ENCODE assay signal across 1 cellular context in the genomic region with DNA sequence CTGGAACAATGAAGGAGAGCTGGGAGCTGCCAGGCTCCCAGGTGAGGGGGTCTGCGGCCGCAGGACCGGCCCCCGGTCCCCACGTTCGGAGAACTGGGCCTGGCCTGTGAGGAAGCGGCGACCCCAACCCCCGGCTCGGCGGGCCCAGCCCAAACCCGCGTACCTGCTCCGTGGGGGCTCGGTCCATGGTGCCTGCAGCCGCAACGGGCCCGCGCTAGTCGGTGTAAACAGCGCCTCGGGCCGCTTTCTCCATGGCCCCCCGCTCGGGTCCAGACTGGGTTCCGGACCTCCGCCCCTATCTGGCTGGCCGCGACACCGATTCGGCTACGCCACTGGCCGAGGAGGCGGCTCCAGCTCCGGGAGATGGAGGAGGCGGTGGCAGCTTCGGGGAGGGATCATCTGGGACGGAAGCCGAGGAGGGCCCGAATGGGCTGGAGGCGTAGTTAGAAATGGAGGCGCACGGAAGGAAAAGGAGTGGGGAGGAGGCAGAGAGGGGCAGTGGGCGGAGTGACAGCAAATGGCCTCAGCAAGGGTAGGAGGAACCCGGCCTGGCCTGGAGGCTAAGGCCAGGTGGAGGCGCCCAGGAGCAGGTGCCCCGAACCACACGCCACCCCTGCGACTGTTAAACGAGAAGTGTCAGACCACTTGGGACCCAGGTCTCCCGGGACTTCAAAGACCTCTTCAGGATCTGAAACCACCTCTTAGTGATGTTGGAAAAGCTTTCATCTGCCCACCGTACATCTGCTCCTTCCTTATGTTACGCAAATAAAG.
TF ChIP-seq lines count a peak whose summit lies in the region.

A gene with protein sequence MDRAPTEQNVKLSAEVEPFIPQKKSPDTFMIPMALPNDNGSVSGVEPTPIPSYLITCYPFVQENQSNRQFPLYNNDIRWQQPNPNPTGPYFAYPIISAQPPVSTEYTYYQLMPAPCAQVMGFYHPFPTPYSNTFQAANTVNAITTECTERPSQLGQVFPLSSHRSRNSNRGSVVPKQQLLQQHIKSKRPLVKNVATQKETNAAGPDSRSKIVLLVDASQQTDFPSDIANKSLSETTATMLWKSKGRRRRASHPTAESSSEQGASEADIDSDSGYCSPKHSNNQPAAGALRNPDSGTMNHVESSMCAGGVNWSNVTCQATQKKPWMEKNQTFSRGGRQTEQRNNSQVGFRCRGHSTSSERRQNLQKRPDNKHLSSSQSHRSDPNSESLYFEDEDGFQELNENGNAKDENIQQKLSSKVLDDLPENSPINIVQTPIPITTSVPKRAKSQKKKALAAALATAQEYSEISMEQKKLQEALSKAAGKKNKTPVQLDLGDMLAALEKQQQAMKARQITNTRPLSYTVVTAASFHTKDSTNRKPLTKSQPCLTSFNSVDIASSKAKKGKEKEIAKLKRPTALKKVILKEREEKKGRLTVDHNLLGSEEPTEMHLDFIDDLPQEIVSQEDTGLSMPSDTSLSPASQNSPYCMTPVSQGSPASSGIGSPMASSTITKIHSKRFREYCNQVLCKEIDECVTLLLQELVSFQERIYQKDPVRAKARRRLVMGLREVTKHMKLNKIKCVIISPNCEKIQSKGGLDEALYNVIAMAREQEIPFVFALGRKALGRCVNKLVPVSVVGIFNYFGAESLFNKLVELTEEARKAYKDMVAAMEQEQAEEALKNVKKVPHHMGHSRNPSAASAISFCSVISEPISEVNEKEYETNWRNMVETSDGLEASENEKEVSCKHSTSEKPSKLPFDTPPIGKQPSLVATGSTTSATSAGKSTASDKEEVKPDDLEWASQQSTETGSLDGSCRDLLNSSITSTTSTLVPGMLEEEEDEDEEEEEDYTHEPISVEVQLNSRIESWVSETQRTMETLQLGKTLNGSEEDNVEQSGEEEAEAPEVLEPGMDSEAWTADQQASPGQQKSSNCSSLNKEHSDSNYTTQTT (minus strand): TSS at position 334 of the 771 bp plus-strand sequence. CDS start 147 bp downstream, at position 187.

TF ChIP-seq in HepG2, 621 proteins besides CTCF, POLR2A, EP300 and RAD21 (continued from another document and continues in another):
- TF ChIP-seq, protein P1, sequence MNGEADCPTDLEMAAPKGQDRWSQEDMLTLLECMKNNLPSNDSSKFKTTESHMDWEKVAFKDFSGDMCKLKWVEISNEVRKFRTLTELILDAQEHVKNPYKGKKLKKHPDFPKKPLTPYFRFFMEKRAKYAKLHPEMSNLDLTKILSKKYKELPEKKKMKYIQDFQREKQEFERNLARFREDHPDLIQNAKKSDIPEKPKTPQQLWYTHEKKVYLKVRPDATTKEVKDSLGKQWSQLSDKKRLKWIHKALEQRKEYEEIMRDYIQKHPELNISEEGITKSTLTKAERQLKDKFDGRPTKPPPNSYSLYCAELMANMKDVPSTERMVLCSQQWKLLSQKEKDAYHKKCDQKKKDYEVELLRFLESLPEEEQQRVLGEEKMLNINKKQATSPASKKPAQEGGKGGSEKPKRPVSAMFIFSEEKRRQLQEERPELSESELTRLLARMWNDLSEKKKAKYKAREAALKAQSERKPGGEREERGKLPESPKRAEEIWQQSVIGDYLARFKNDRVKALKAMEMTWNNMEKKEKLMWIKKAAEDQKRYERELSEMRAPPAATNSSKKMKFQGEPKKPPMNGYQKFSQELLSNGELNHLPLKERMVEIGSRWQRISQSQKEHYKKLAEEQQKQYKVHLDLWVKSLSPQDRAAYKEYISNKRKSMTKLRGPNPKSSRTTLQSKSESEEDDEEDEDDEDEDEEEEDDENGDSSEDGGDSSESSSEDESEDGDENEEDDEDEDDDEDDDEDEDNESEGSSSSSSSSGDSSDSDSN (CRISPR knock-in tag; IDR thresholded peaks at IDR 0.05) = peak; percentile 98
- TF ChIP-seq ZNF333 (CRISPR knock-in tag; IDR thresholded peaks at IDR 0.05; ENCODE audit: borderline replicate concordance) (peak; percentile 82; the same call in 1 of the 2 replicates), PHF21A (CRISPR knock-in tag; IDR thresholded peaks at IDR 0.05) (peak; percentile 76), CAMTA2 (CRISPR knock-in tag; IDR thresholded peaks at IDR 0.05; ENCODE audit: borderline replicate concordance) (peak; percentile 74; the same call in 1 of the 2 replicates), ZNF414 (CRISPR knock-in tag; IDR thresholded peaks at IDR 0.05) (peak; percentile 81; the same call in 1 of the 2 replicates), SMAD3 (CRISPR knock-in tag; IDR thresholded peaks at IDR 0.05) (peak; percentile 49; the same call in 1 of the 2 replicates), RXRA (CRISPR knock-in tag; IDR thresholded peaks at IDR 0.05) (peak; percentile 78), HMGXB3 (CRISPR knock-in tag; IDR thresholded peaks at IDR 0.05; ENCODE audit: borderline replicate concordance) (peak; percentile 75; the same call in 1 of the 2 replicates), SRY (CRISPR knock-in tag; IDR thresholded peaks at IDR 0.05) (peak; percentile 54; the same call in 1 of the 2 replicates), AGO1 (IDR thresholded peaks at IDR 0.05; ENCODE audit: low read depth, low read length, poor library complexity, severe bottlenecking) (peak; percentile 70), ONECUT2 (CRISPR knock-in tag; IDR thresholded peaks at IDR 0.05) (no peak), HNRNPUL1 (IDR thresholded peaks at IDR 0.05; ENCODE audit: low read depth, low read length) (no peak), SNRNP70 (IDR thresholded peaks at IDR 0.05; ENCODE audit: low read depth, low read length) (no peak), JUNB (CRISPR knock-in tag; IDR thresholded peaks at IDR 0.05; ENCODE audit: borderline replicate concordance) (no peak), SNAI1 (CRISPR knock-in tag; IDR thresholded peaks at IDR 0.05; ENCODE audit: borderline replicate concordance) (peak; percentile 96), HOXA5 (CRISPR knock-in tag; IDR thresholded peaks at IDR 0.05) (peak; percentile 90), PBX2 (CRISPR knock-in tag; IDR thresholded peaks at IDR 0.05) (peak; percentile 56; the same call in 1 of the 2 replicates)
- TF ChIP-seq, protein P2, sequence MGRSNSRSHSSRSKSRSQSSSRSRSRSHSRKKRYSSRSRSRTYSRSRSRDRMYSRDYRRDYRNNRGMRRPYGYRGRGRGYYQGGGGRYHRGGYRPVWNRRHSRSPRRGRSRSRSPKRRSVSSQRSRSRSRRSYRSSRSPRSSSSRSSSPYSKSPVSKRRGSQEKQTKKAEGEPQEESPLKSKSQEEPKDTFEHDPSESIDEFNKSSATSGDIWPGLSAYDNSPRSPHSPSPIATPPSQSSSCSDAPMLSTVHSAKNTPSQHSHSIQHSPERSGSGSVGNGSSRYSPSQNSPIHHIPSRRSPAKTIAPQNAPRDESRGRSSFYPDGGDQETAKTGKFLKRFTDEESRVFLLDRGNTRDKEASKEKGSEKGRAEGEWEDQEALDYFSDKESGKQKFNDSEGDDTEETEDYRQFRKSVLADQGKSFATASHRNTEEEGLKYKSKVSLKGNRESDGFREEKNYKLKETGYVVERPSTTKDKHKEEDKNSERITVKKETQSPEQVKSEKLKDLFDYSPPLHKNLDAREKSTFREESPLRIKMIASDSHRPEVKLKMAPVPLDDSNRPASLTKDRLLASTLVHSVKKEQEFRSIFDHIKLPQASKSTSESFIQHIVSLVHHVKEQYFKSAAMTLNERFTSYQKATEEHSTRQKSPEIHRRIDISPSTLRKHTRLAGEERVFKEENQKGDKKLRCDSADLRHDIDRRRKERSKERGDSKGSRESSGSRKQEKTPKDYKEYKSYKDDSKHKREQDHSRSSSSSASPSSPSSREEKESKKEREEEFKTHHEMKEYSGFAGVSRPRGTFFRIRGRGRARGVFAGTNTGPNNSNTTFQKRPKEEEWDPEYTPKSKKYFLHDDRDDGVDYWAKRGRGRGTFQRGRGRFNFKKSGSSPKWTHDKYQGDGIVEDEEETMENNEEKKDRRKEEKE (IDR thresholded peaks at IDR 0.05) = no peak
- TF ChIP-seq, protein P3, sequence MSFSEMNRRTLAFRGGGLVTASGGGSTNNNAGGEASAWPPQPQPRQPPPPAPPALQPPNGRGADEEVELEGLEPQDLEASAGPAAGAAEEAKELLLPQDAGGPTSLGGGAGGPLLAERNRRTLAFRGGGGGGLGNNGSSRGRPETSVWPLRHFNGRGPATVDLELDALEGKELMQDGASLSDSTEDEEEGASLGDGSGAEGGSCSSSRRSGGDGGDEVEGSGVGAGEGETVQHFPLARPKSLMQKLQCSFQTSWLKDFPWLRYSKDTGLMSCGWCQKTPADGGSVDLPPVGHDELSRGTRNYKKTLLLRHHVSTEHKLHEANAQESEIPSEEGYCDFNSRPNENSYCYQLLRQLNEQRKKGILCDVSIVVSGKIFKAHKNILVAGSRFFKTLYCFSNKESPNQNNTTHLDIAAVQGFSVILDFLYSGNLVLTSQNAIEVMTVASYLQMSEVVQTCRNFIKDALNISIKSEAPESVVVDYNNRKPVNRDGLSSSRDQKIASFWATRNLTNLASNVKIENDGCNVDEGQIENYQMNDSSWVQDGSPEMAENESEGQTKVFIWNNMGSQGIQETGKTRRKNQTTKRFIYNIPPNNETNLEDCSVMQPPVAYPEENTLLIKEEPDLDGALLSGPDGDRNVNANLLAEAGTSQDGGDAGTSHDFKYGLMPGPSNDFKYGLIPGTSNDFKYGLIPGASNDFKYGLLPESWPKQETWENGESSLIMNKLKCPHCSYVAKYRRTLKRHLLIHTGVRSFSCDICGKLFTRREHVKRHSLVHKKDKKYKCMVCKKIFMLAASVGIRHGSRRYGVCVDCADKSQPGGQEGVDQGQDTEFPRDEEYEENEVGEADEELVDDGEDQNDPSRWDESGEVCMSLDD (CRISPR knock-in tag; IDR thresholded peaks at IDR 0.05; ENCODE audit: borderline replicate concordance) = peak; percentile 46; the same call in 1 of the 2 replicates
- TF ChIP-seq, protein P4, sequence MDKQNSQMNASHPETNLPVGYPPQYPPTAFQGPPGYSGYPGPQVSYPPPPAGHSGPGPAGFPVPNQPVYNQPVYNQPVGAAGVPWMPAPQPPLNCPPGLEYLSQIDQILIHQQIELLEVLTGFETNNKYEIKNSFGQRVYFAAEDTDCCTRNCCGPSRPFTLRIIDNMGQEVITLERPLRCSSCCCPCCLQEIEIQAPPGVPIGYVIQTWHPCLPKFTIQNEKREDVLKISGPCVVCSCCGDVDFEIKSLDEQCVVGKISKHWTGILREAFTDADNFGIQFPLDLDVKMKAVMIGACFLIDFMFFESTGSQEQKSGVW (CRISPR knock-in tag; IDR thresholded peaks at IDR 0.05; ENCODE audit: borderline replicate concordance) = no peak
- TF ChIP-seq, protein P5, sequence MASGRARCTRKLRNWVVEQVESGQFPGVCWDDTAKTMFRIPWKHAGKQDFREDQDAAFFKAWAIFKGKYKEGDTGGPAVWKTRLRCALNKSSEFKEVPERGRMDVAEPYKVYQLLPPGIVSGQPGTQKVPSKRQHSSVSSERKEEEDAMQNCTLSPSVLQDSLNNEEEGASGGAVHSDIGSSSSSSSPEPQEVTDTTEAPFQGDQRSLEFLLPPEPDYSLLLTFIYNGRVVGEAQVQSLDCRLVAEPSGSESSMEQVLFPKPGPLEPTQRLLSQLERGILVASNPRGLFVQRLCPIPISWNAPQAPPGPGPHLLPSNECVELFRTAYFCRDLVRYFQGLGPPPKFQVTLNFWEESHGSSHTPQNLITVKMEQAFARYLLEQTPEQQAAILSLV (CRISPR knock-in tag; IDR thresholded peaks at IDR 0.05; ENCODE audit: borderline replicate concordance) = peak; percentile 91; the same call in 1 of the 2 replicates
